In the genomic region with DNA sequence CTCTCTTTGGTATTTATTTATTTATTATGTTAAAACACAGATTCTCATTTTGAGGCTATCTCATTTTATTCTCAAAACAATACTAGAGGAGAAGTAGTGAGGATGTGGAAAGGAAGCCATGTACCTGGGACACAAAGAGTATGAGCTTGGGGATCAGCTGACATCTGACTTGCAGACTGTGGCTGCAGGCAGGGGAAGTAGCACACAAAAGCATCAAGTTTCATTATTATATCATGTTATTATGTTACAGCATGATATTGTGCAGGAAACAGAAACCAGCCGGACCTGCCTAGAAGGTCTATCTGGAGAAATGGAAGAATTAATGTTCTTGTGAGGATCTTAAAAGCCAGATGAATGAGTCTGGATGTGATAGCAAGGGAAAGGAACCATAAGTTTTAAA, we compare ENCODE assay signal across 12 cellular contexts.
DNase-seq lines count a peak whose midpoint lies in the region; ATAC-seq, FAIRE-seq and TF ChIP-seq lines count a peak whose summit lies in the region.
"Had no signal": no experiment of that assay in that cellular context is flagged by ENCODE, and none has a peak within 500 bp of the region (broad histone marks: within the 10 kb centered on the region; RNA-seq: fewer than 3 reads in every experiment).

No MANE protein-coding gene starts in this region.

- no peak for TF ChIP-seq POLR2A in vagina (IDR thresholded peaks at IDR 0.05)

- no peak overlapping the region for H3K27ac ChIP-seq in vagina
- H3K27ac ChIP-seq: neutrophil had no signal

- ATAC-seq in GM18873 (IDR thresholded peaks at IDR 0.05; ENCODE audit: low FRiP score, unreplicated experiment) (peak; percentile 61), GM21723 (IDR thresholded peaks at IDR 0.05; ENCODE audit: unreplicated experiment) (peak; percentile 89), HG03469 (IDR thresholded peaks at IDR 0.05; ENCODE audit: unreplicated experiment) (peak; percentile 82)

- intact Hi-C loops in vagina (cut with DNase I), result no loop called here

- H3K36me3 ChIP-seq in bronchial epithelial cell (ENCODE audit: control insufficient read depth, insufficient read depth, low read length) (no peaks in the 10 kb centered on the region), vagina (no peaks in the 10 kb centered on the region)
- H3K36me3 ChIP-seq: neutrophil had no signal

- H3K27me3 ChIP-seq in bronchial epithelial cell (ENCODE audit: control insufficient read depth, insufficient read depth, low read length), result no peaks in the 10 kb centered on the region
- no peaks in the 10 kb centered on the region for H3K27me3 ChIP-seq in vagina
- H3K27me3 ChIP-seq: neutrophil had no signal

- no peak for FAIRE-seq in bronchial epithelial cell (lab: Jason Lieb, UNC)
- no peak for FAIRE-seq in urothelium cell line (lab: Jason Lieb, UNC)

- DNase-seq in bronchial epithelial cell (ENCODE audit: low read depth) (peak; percentile 50), urothelium cell line (ENCODE audit: low spot score) (no peak), HPDE6-E6E7 (ENCODE audit: extremely low spot score) (no peak), vagina (ENCODE audit: extremely low spot score in 2 of 2) (no peak), medulla oblongata (ENCODE audit: extremely low spot score) (no peak)
- DNase-seq: activated naive CD4-positive, alpha-beta T cell treated with Interleukin-2 at 50 U/mL for 16 hours; DMS 273 treated with DMSO at 0.1 percent for 48 hours; T-helper 9 cell had no signal

- no peaks in the 10 kb centered on the region for H3K9me3 ChIP-seq in vagina
- H3K9me3 ChIP-seq: neutrophil had no signal

- TF ChIP-seq CTCF in bronchial epithelial cell (IDR thresholded peaks at IDR 0.05; ENCODE audit: insufficient read depth, low read length, severe bottlenecking), result no peak
- no peak for TF ChIP-seq CTCF in vagina (IDR thresholded peaks at IDR 0.05)

- H3K4me1 ChIP-seq in vagina, result no peaks in the 10 kb centered on the region

- H3K4me3 ChIP-seq in bronchial epithelial cell (ENCODE audit: low read depth, low read length) (no peak overlapping the region), vagina (no peak overlapping the region)
